ENCODE assay signal across 1 cellular context in genomic region chrX:152905081-152905420, GRCh38.
TF ChIP-seq lines count a peak whose summit lies in the region.

No MANE protein-coding gene starts in this region.

TF ChIP-seq in H1, 55 proteins besides CTCF, POLR2A, EP300 and RAD21:
- TF ChIP-seq KDM5A (IDR thresholded peaks at IDR 0.05; ENCODE audit: low read length): no peak
- TF ChIP-seq ZNF274 (IDR thresholded peaks at IDR 0.05; ENCODE audit: borderline replicate concordance, extremely low read depth, low read length): no peak
- no peak for TF ChIP-seq GABPA (IDR thresholded peaks at IDR 0.05; ENCODE audit: borderline replicate concordance, insufficient read depth, low read length)
- TF ChIP-seq KDM4A (IDR thresholded peaks at IDR 0.05; ENCODE audit: low read depth, low read length, severe bottlenecking): no peak
- TF ChIP-seq PHF8 (conservative IDR thresholded peaks at IDR 0.05; ENCODE audit: low read depth, low read length): no peak
- TF ChIP-seq JUN (IDR thresholded peaks at IDR 0.05; ENCODE audit: low read depth, low read length): no peak
